Comparison of ENCODE assay signal across 17 cellular contexts in genomic region chrX:134572816-134573682, GRCh38.
DNase-seq lines count a peak whose midpoint lies in the region; ATAC-seq and TF ChIP-seq lines count a peak whose summit lies in the region.
"Had no signal": no experiment of that assay in that cellular context is flagged by ENCODE, and none has a peak within 500 bp of the region (broad histone marks: within the 10 kb centered on the region; RNA-seq: fewer than 3 reads in every experiment).

No MANE protein-coding gene starts in this region.

- ATAC-seq in RWPE2 (ENCODE audit: low read depth) (peak; percentile 87), GM18861 (IDR thresholded peaks at IDR 0.05; ENCODE audit: unreplicated experiment) (no peak), GM18519 (IDR thresholded peaks at IDR 0.05; ENCODE audit: low FRiP score, unreplicated experiment) (no peak), HG03565 (IDR thresholded peaks at IDR 0.05; ENCODE audit: unreplicated experiment) (no peak), HG02938 (IDR thresholded peaks at IDR 0.05; ENCODE audit: unreplicated experiment) (no peak)
- ATAC-seq: CD8-positive, alpha-beta T cell; left colon had no signal

- no peaks in the 10 kb centered on the region for H3K27me3 ChIP-seq in RWPE2 (ENCODE audit: insufficient read depth, poor library complexity, severe bottlenecking)
- H3K27me3 ChIP-seq: SJSA1 had no signal

- no peaks in the 10 kb centered on the region for H3K9me3 ChIP-seq in RWPE2 (ENCODE audit: severe bottlenecking)
- H3K9me3 ChIP-seq: SJSA1 had no signal

- H3K4me3 ChIP-seq in RWPE2 (ENCODE audit: severe bottlenecking) (no peak overlapping the region), epithelial cell of esophagus (ENCODE audit: low read length) (no peak overlapping the region)
- H3K4me3 ChIP-seq: dorsolateral prefrontal cortex, SJSA1 had no signal

- DNase-seq in ACHN (peak; percentile 2), HS-5 (ENCODE audit: low read depth) (peak; percentile 18), RWPE2 (ENCODE audit: low spot score) (peak; percentile 56), epithelial cell of esophagus (ENCODE audit: low read depth) (peak; percentile 82)
- DNase-seq: activated CD4-positive, alpha-beta T cell treated with anti-CD3 and anti-CD28 coated beads, Interleukin-2, amount 50 U/mL, for 1 hour; activated T-cell treated with anti-CD3 and anti-CD28 coated beads, Interleukin-2, amount 50 U/mL, for 1 hour; CD8-positive, alpha-beta T cell; dorsolateral prefrontal cortex; Kasumi-1; left colon; NCI-H146; stimulated activated CD4-positive, alpha-beta T cell treated with anti-CD3 and anti-CD28 coated beads, Interleukin-2, amount 100 ng/mL, for 24 hours had no signal

- peak overlapping the region; percentile 88 for H3K27ac ChIP-seq in RWPE2 (ENCODE audit: poor library complexity, severe bottlenecking)
- H3K27ac ChIP-seq: dorsolateral prefrontal cortex had no signal

- no peak for TF ChIP-seq CTCF in RWPE2 (IDR thresholded peaks at IDR 0.05; ENCODE audit: poor library complexity, severe bottlenecking)
- TF ChIP-seq CTCF in epithelial cell of esophagus (IDR thresholded peaks at IDR 0.05; ENCODE audit: insufficient read depth, low read depth, low read length, missing control alignments) = no peak

- H3K36me3 ChIP-seq in RWPE2 (ENCODE audit: low read depth) = no peaks in the 10 kb centered on the region
- H3K36me3 ChIP-seq: SJSA1 had no signal

- H3K4me1 ChIP-seq in RWPE2 (ENCODE audit: insufficient read depth, poor library complexity, severe bottlenecking) = peaks cover 26% of the 10 kb centered on the region

- in situ Hi-C loops in ACHN (cut with HindIII; ENCODE audit: low pct_ligation_motif_present, low pct_unique_long_range_greater_than_20kb, low sequenced_read_pairs) = no loop called here

Comparison
In these comparisons a context has a peak if more than half of its experiments do, and no peak if none do; other contexts are left out.
1. DNase-seq: peak in every context shown above with its lines; median percentile 82 in epithelial cell of esophagus; 56 in RWPE2; 18 in HS-5; 2 in ACHN.